8 cellular contexts compared by ENCODE assay signal in the genomic region with DNA sequence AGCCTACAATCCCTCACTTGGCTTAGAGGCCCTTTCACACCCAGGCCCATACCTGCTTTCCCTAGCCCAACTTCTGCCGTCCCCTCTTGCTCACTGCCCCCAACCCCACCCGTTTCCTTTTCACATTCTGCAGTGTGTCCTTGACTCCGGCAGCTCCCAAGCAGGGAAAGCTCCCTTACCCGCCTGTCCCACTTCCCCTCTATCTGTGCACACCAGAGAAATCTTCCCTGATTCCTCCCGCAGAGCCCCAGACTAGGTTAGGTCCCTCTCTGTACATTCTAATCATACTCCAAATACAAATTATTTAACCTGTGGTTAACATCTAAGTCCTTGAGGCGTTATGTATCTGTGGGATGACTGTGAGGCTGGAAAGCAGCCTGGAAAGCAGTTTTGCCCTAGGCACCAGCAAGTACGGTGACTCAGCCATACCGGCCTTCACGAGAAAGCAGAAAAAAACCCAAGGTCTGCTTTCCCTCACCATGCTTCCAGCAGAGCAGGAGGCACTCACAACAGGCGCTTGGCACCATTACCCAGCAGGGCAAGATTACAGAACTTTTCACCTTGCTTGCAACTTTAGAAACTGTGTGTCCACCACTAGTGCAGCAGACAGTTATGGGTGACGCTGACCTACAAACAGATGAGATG. TPM values are rescaled to one million over a fixed set of nuclear protein-coding genes. Genes with fewer than 3 reads are reported as not detected.
DNase-seq lines count a peak whose midpoint lies in the region; ATAC-seq and TF ChIP-seq lines count a peak whose summit lies in the region.

No MANE protein-coding gene starts in this region.

- no peak for TF ChIP-seq CTCF in upper lobe of right lung (IDR thresholded peaks at IDR 0.05)

- H3K9me3 ChIP-seq in upper lobe of right lung = no peaks in the 10 kb centered on the region

- no peaks in the 10 kb centered on the region for H3K9me3 Mint-ChIP-seq in activated naive CD8-positive, alpha-beta T cell (ENCODE audit: low read depth)
- no peaks in the 10 kb centered on the region for H3K9me3 Mint-ChIP-seq in activated naive CD8-positive, alpha-beta T cell treated with anti-CD3 and anti-CD28 coated beads, Interleukin-2, amount 50 U/mL, for 24 hours

- H3K36me3 Mint-ChIP-seq in activated naive CD8-positive, alpha-beta T cell = peaks cover 6% of the 10 kb centered on the region
- H3K36me3 Mint-ChIP-seq in activated naive CD8-positive, alpha-beta T cell treated with anti-CD3 and anti-CD28 coated beads, Interleukin-2, amount 50 U/mL, for 24 hours (ENCODE audit: low read depth) = peaks cover 19% of the 10 kb centered on the region

- intact Hi-C loops in upper lobe of right lung (cut with DNase I) = no loop called here

- no peak overlapping the region for H3K27ac ChIP-seq in upper lobe of right lung

- ATAC-seq in activated naive CD8-positive, alpha-beta T cell treated with anti-CD3 and anti-CD28 coated beads, Interleukin-2, amount 50 U/mL, for 24 hours = no peak
- ATAC-seq in upper lobe of right lung (peak; percentile 66), GM21723 (IDR thresholded peaks at IDR 0.05; ENCODE audit: unreplicated experiment) (no peak), HG02852 (IDR thresholded peaks at IDR 0.05; ENCODE audit: unreplicated experiment) (no peak)

- H3K36me3 ChIP-seq in upper lobe of right lung = no peaks in the 10 kb centered on the region

- no peak overlapping the region for H3K4me3 ChIP-seq in upper lobe of right lung

- DNase-seq in activated naive CD8-positive, alpha-beta T cell treated with anti-CD3 and anti-CD28 coated beads, Interleukin-2, amount 50 U/mL, for 24 hours = no peak
- peak; percentile 97 for DNase-seq in astrocyte of the hippocampus (ENCODE audit: low read depth, low spot score)
- DNase-seq in iris pigment epithelial cell (ENCODE audit: low read depth) = peak; percentile 100
- DNase-seq in upper lobe of right lung = no peak
- DNase-seq in activated CD4-positive, CD25-positive, alpha-beta regulatory T cell (lab: John Stamatoyannopoulos, UW) = no peak

- H3K27me3 Mint-ChIP-seq in activated naive CD8-positive, alpha-beta T cell = no peaks in the 10 kb centered on the region
- H3K27me3 Mint-ChIP-seq in activated naive CD8-positive, alpha-beta T cell treated with anti-CD3 and anti-CD28 coated beads, Interleukin-2, amount 50 U/mL, for 24 hours = no peaks in the 10 kb centered on the region

- H3K27ac Mint-ChIP-seq in activated naive CD8-positive, alpha-beta T cell = peak overlapping the region; percentile 41
- no peak overlapping the region for H3K27ac Mint-ChIP-seq in activated naive CD8-positive, alpha-beta T cell treated with anti-CD3 and anti-CD28 coated beads, Interleukin-2, amount 50 U/mL, for 24 hours

- H3K4me1 Mint-ChIP-seq in activated naive CD8-positive, alpha-beta T cell (ENCODE audit: low read depth) = peaks cover 60% of the 10 kb centered on the region
- H3K4me1 Mint-ChIP-seq in activated naive CD8-positive, alpha-beta T cell treated with anti-CD3 and anti-CD28 coated beads, Interleukin-2, amount 50 U/mL, for 24 hours = peaks cover 63% of the 10 kb centered on the region

- no peaks in the 10 kb centered on the region for H3K27me3 ChIP-seq in upper lobe of right lung

- H3K4me3 Mint-ChIP-seq in activated naive CD8-positive, alpha-beta T cell = no peak overlapping the region
- H3K4me3 Mint-ChIP-seq in activated naive CD8-positive, alpha-beta T cell treated with anti-CD3 and anti-CD28 coated beads, Interleukin-2, amount 50 U/mL, for 24 hours = no peak overlapping the region

- H3K4me1 ChIP-seq in upper lobe of right lung = peaks cover 26% of the 10 kb centered on the region

RNA-seq across cellular contexts. Expression of a gene that starts 22.3 kb away (rescaled TPM):
- 80.4 TPM for total RNA-seq in upper lobe of right lung

Comparison
In these comparisons a context has a peak if more than half of its experiments do, and no peak if none do; other contexts are left out.
1. DNase-seq: peak in astrocyte of the hippocampus (single experiment) and iris pigment epithelial cell (single experiment); none in activated naive CD8-positive, alpha-beta T cell treated with anti-CD3 and anti-CD28 coated beads, Interleukin-2, amount 50 U/mL, for 24 hours (single experiment), upper lobe of right lung (single experiment) and activated CD4-positive, CD25-positive, alpha-beta regulatory T cell (0 of 4).